Comparison of ENCODE assay signal across 20 cellular contexts in the genomic region with DNA sequence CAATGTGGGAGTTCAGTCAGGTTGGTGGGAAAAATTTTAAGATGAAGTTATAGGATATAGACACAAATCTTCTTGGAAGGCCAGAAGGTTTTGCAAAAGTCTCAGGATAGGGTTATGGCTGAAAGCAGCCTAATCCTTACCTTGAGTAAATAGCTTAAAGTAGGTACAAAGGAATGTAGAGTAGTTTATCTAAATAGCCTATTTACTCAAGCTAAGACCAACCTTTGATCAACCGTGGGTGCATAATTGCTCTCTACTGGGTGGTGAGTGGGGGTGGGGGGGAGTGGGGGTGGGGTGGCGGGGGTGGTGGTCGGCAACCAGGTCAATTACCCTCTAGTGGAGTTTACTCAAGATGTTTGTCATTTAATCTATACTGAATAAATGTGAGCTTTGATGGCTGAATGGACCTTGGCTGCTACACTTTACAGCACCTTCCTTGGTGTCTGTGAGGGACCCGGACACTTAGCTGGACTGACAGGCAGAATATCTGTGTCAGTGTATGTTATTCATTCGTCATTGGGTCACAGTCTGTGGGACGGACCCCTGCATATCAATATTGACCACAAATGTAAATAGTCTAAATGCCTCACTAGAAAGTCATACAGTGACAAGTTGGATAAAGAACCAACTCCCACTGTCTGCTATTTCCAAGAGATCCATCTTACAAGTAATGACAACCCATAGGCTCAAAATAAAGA.
DNase-seq lines count a peak whose midpoint lies in the region; ATAC-seq and TF ChIP-seq lines count a peak whose summit lies in the region.
"Had no signal": no experiment of that assay in that cellular context is flagged by ENCODE, and none has a peak within 500 bp of the region (broad histone marks: within the 10 kb centered on the region; RNA-seq: fewer than 3 reads in every experiment).

No MANE protein-coding gene starts in this region.

- no peak overlapping the region for H2AFZ ChIP-seq in PC-3 (ENCODE audit: low read length)

- H3K27me3 ChIP-seq in PC-3 (ENCODE audit: low read length) = no peaks in the 10 kb centered on the region
- H3K27me3 ChIP-seq in mesendoderm (ENCODE audit: insufficient read depth, low read length, poor library complexity) = no peaks in the 10 kb centered on the region

- H4K20me1 ChIP-seq in PC-3 (ENCODE audit: low read length) = no peaks in the 10 kb centered on the region

- no peaks in the 10 kb centered on the region for H3F3A ChIP-seq in PC-3 (ENCODE audit: low read length, unreplicated experiment)

- H3K4me2 ChIP-seq in PC-3 (ENCODE audit: low read length) (no peak overlapping the region), mesendoderm (ENCODE audit: low read length) (no peak overlapping the region)

- TF ChIP-seq POLR2A in erythroblast (IDR thresholded peaks at IDR 0.05; ENCODE audit: low read length) = no peak

- H3K9me3 ChIP-seq in PC-3 (ENCODE audit: low read length) = no peaks in the 10 kb centered on the region

- no TSS peak for BruUV-seq in PC-3 (replicated peaks; lab: Mats Ljungman, UMichigan)

- intact Hi-C loops in PC-3 (cut with micrococcal nuclease) = no loop called here

- no peak overlapping the region for H3K23ac ChIP-seq in mesendoderm (ENCODE audit: low read length)

- no peaks in the 10 kb centered on the region for H3K36me3 ChIP-seq in PC-3 (ENCODE audit: low read depth, low read length)
- H3K36me3 ChIP-seq in mesendoderm (ENCODE audit: control insufficient read depth, insufficient read depth, low read length) = no peaks in the 10 kb centered on the region

- WGBS in mesendoderm (ENCODE audit: extremely low coverage, insufficient coverage, low lambda C conversion rate) = no CpG with 5 or more reads among the region's 6 CpGs

- no peak for ATAC-seq in PC-3
- ATAC-seq: Panc1, Right ventricle myocardium inferior had no signal

- H3K4ac ChIP-seq in mesendoderm (ENCODE audit: low read depth, low read length) = no peak overlapping the region

- H3K56ac ChIP-seq in mesendoderm (ENCODE audit: low read length) = no peak overlapping the region

- no peak overlapping the region for H4K5ac ChIP-seq in mesendoderm (ENCODE audit: low read length)

- POLR2A ChIA-PET in PC-3 (lab: Charles Lee; ENCODE audit: unreplicated experiment) = no interaction called here

- no peak for TF ChIP-seq CTCF in PC-3 (conservative IDR thresholded peaks at IDR 0.05; ENCODE audit: low read depth, low read length)

- CTCF ChIA-PET in PC-3 (lab: Charles Lee) = no interaction called here

- H3K79me1 ChIP-seq in mesendoderm (ENCODE audit: low read length) = no peaks in the 10 kb centered on the region

- peak; percentile 33 for DNase-seq in EL
- DNase-seq in PC-3 = peak; percentile 13
- peak; percentile 1 for DNase-seq in hepatic stellate cell (ENCODE audit: low spot score)
- DNase-seq in mesendoderm = peak; percentile 30
- DNase-seq in DMS114 treated with DMSO at 0.1 percent for 48 hours (lab: John Stamatoyannopoulos, UW; ENCODE audit: unreplicated experiment) = no peak
- DNase-seq in erythroblast (lab: John Stamatoyannopoulos, UW) = no peak
- no peak for DNase-seq in effector CD8-positive, alpha-beta T cell (lab: John Stamatoyannopoulos, UW)
- DNase-seq in H4 (ENCODE audit: low spot score) = no peak
- DNase-seq: DMS153, HCEC 1CT, KG1, MM.1S, NCI-H1105, NCI-H1694, NCI-H510A treated with DMSO at 0.1 percent for 48 hours, NCI-H82 had no signal

- H3K9me2 ChIP-seq in PC-3 (replicated peaks; ENCODE audit: low read length) = no peaks in the 10 kb centered on the region

- H3K27ac ChIP-seq in PC-3 (ENCODE audit: low read length) (no peak overlapping the region), mesendoderm (ENCODE audit: low read depth, low read length) (no peak overlapping the region)
- H3K27ac ChIP-seq: C4-2B, SK-N-MC had no signal

- H3K4me3 ChIP-seq in PC-3 (ENCODE audit: low read length) = no peak overlapping the region
- no peak overlapping the region for H3K4me3 ChIP-seq in mesendoderm (ENCODE audit: low read length)
- H3K4me3 ChIP-seq: SK-N-MC had no signal

- no peak overlapping the region for H2BK15ac ChIP-seq in mesendoderm (replicated peaks; ENCODE audit: low read depth)

- H3K79me2 ChIP-seq in PC-3 (ENCODE audit: low read length) (no peaks in the 10 kb centered on the region), mesendoderm (ENCODE audit: control insufficient read depth, insufficient read depth, low read length) (no peaks in the 10 kb centered on the region)

- H3K4me1 ChIP-seq in PC-3 (ENCODE audit: insufficient read depth, low read length) (no peaks in the 10 kb centered on the region), mesendoderm (ENCODE audit: control insufficient read depth, low read depth, low read length) (peaks cover 2% of the 10 kb centered on the region)

- no peak overlapping the region for H3K18ac ChIP-seq in mesendoderm (ENCODE audit: low read length)

- no peak overlapping the region for H2BK5ac ChIP-seq in mesendoderm (ENCODE audit: low read length)

- no peak overlapping the region for H2AK5ac ChIP-seq in mesendoderm (ENCODE audit: low read length)

- H2BK120ac ChIP-seq in mesendoderm (ENCODE audit: low read depth, low read length) = no peak overlapping the region

- no peak overlapping the region for H4K8ac ChIP-seq in mesendoderm (ENCODE audit: low read depth, low read length)

- H3K9ac ChIP-seq in PC-3 (ENCODE audit: low read length) (no peak overlapping the region), mesendoderm (ENCODE audit: low read length) (no peak overlapping the region)

Comparison
In these comparisons a context has a peak if more than half of its experiments do, and no peak if none do; other contexts are left out.
1. DNase-seq: peak in EL (single experiment), PC-3 (single experiment), hepatic stellate cell (single experiment) and mesendoderm (single experiment); none in DMS114 treated with DMSO at 0.1 percent for 48 hours (single experiment), erythroblast (0 of 2), effector CD8-positive, alpha-beta T cell (single experiment) and H4 (single experiment).